ENCODE assay signal across 33 cellular contexts in genomic region chr11:114350022-114350421, GRCh38. TPM values are rescaled to one million over a fixed set of nuclear protein-coding genes. Genes with fewer than 3 reads are reported as not detected.
"Had no signal": no experiment of that assay in that cellular context is flagged by ENCODE, and none has a peak within 500 bp of the region (broad histone marks: within the 10 kb centered on the region; RNA-seq: fewer than 3 reads in every experiment).

No MANE protein-coding gene starts in this region.

- H3K27me3 Mint-ChIP-seq: activated CD4-positive, alpha-beta memory T cell treated with anti-CD3 and anti-CD28 coated beads, Interleukin-2, amount 10 ng/mL, durations not matched to agents 7 days and 5 days; activated CD8-positive, alpha-beta memory T cell treated with anti-CD3 and anti-CD28 coated beads, Interleukin-2, amount 10 ng/mL, durations not matched to agents 7 days and 5 days; T-cell; T-helper 17 cell had no signal

- H2AFZ ChIP-seq: PC-9 had no signal

- H3K4me2 ChIP-seq: KMS-11 had no signal

- H3K4me3 Mint-ChIP-seq: activated CD4-positive, alpha-beta memory T cell treated with anti-CD3 and anti-CD28 coated beads, Interleukin-2, amount 10 ng/mL, durations not matched to agents 7 days and 5 days; activated CD8-positive, alpha-beta memory T cell treated with anti-CD3 and anti-CD28 coated beads, Interleukin-2, amount 10 ng/mL, durations not matched to agents 7 days and 5 days; activated naive CD8-positive, alpha-beta T cell treated with anti-CD3 and anti-CD28 coated beads for 36 hours; T-cell; T-helper 17 cell had no signal

- H3K27ac Mint-ChIP-seq: activated CD4-positive, alpha-beta memory T cell treated with anti-CD3 and anti-CD28 coated beads, Interleukin-2, amount 10 ng/mL, durations not matched to agents 7 days and 5 days; activated CD8-positive, alpha-beta memory T cell treated with anti-CD3 and anti-CD28 coated beads, Interleukin-2, amount 10 ng/mL, durations not matched to agents 7 days and 5 days; activated naive CD8-positive, alpha-beta T cell treated with anti-CD3 and anti-CD28 coated beads for 36 hours; T-cell; T-helper 17 cell had no signal

- H3K27ac ChIP-seq: KMS-11, PC-9, RWPE1, WERI-Rb-1 had no signal

- H3K36me3 Mint-ChIP-seq: activated CD8-positive, alpha-beta memory T cell treated with anti-CD3 and anti-CD28 coated beads, Interleukin-2, amount 10 ng/mL, durations not matched to agents 7 days and 5 days; activated naive CD8-positive, alpha-beta T cell treated with anti-CD3 and anti-CD28 coated beads for 36 hours; T-cell had no signal

- H3K36me3 ChIP-seq: WERI-Rb-1 had no signal

- DNase-seq: activated CD4-positive, alpha-beta memory T cell treated with anti-CD3 and anti-CD28 coated beads, Interleukin-2, amount 10 ng/mL, durations not matched to agents 7 days and 5 days; activated CD4-positive, alpha-beta T cell treated with anti-CD3 and anti-CD28 coated beads for 1 hour; activated CD4-positive, alpha-beta T cell treated with anti-CD3 and anti-CD28 coated beads for 48 hours; activated CD4-positive, CD25-positive, alpha-beta regulatory T cell; activated CD8-positive, alpha-beta memory T cell treated with anti-CD3 and anti-CD28 coated beads for 24 hours; activated CD8-positive, alpha-beta memory T cell treated with anti-CD3 and anti-CD28 coated beads, Interleukin-2, amount 10 ng/mL, durations not matched to agents 7 days and 5 days; activated CD8-positive, alpha-beta memory T cell treated with anti-CD3 and anti-CD28 coated beads, Interleukin-2, amount 50 U/mL, for 48 hours; activated effector memory CD4-positive, alpha-beta T cell treated with Interleukin-2 at 50 U/mL for 16 hours; activated naive CD4-positive, alpha-beta T cell treated with anti-CD3 and anti-CD28 coated beads, Interleukin-2, amount 50 U/mL, for 16 hours; activated naive CD8-positive, alpha-beta T cell treated with anti-CD3 and anti-CD28 coated beads for 36 hours; activated T-cell treated with anti-CD3 and anti-CD28 coated beads, Interleukin-2, amount 50 U/mL, for 48 hours; amniotic stem cell; aorta; NCI-H1092 treated with DMSO at 0.1 percent for 48 hours; NCI-H1417; NCI-H146; NCI-H187; NCI-H2029 treated with DMSO at 0.1 percent for 48 hours; NCI-H2107; NCI-H2171; NCI-H510A; NCI-H526; NCI-H748 treated with DMSO at 0.1 percent for 48 hours; NK-92 treated with Interleukin-12 subunit alpha and Interleukin-12 subunit beta, amount 100 ng/mL, for 24 hours; PC-9; SIG-M5; T-cell; T-helper 17 cell; T-helper 9 cell; WERI-Rb-1 had no signal

- FAIRE-seq: RCC 7860 had no signal

- H3K4me3 ChIP-seq: PC-9 had no signal

- H3K9me3 Mint-ChIP-seq: activated CD4-positive, alpha-beta memory T cell treated with anti-CD3 and anti-CD28 coated beads, Interleukin-2, amount 10 ng/mL, durations not matched to agents 7 days and 5 days; activated naive CD8-positive, alpha-beta T cell treated with anti-CD3 and anti-CD28 coated beads for 36 hours; T-cell had no signal

RNA-seq across cellular contexts. Expression of gene NNMT, which starts 53.8 kb away (rescaled TPM):
- total RNA-seq: activated CD4-positive, alpha-beta memory T cell treated with anti-CD3 and anti-CD28 coated beads, Interleukin-2, amount 10 ng/mL, durations not matched to agents 7 days and 5 days; activated CD8-positive, alpha-beta memory T cell treated with anti-CD3 and anti-CD28 coated beads, Interleukin-2, amount 10 ng/mL, durations not matched to agents 7 days and 5 days; activated naive CD8-positive, alpha-beta T cell treated with anti-CD3 and anti-CD28 coated beads for 36 hours; PC-9; T-helper 17 cell had no signal
